In genomic region chr20:33237989-33238388, GRCh38 we compare ENCODE assay signal across 38 cellular contexts. TPM values are rescaled to one million over a fixed set of nuclear protein-coding genes. Genes with fewer than 3 reads are reported as not detected.
"Had no signal": no experiment of that assay in that cellular context is flagged by ENCODE, and none has a peak within 500 bp of the region (broad histone marks: within the 10 kb centered on the region; RNA-seq: fewer than 3 reads in every experiment).

No MANE protein-coding gene starts in this region.

- H3K4me1 Mint-ChIP-seq: naive B cell; nephron progenitor cell; neural crest cell; stimulated activated effector memory CD8-positive, alpha-beta T cell treated with anti-CD3 and anti-CD28 coated beads, Interleukin-12 subunit alpha, Interleukin-12 subunit beta, amount 100 ng/mL, for 72 hours; stimulated activated naive B cell treated with anti-CD40 and anti-IgM and Interleukin-4, amounts not matched to agents 10 μg/mL and 1 μg/mL and 100 μg/mL, for 72 hours had no signal

- H3K27ac ChIP-seq: neutrophil, pancreas, psoas muscle, skin epidermis, spleen, stomach, thoracic aorta, thyroid gland, tibial nerve, upper lobe of left lung, vagina had no signal

- H3K27me3 ChIP-seq: neutrophil, pancreas, thyroid gland, upper lobe of left lung, vagina had no signal

- DNase-seq: naive B cell; naive thymus-derived CD8-positive, alpha-beta T cell; nephron progenitor cell; nucleus accumbens; pancreas; psoas muscle; right cardiac atrium; spleen; stimulated activated CD4-positive, alpha-beta T cell treated with anti-CD3 and anti-CD28 coated beads, Interleukin-12 subunit alpha, Interleukin-12 subunit beta, amount 100 ng/mL, for 4 hours; stimulated activated CD4-positive, alpha-beta T cell treated with anti-CD3 and anti-CD28 coated beads, Interleukin-2, amount 100 ng/mL, for 24 hours; stimulated activated CD4-positive, alpha-beta T cell treated with anti-CD3 and anti-CD28 coated beads, Interleukin-2, amount 100 ng/mL, for 48 hours; stimulated activated CD4-positive, alpha-beta T cell treated with anti-CD3 and anti-CD28 coated beads, Interleukin-4, amount 100 ng/mL, for 24 hours; stimulated activated naive B cell treated with anti-CD40 and anti-IgM and Interleukin-4, amounts not matched to agents 10 μg/mL and 1 μg/mL and 100 μg/mL, for 72 hours; stimulated activated naive CD4-positive, alpha-beta T cell treated with Interleukin-2 at 50 U/mL for 16 hours; stomach; thyroid gland; trophoblast cell; upper lobe of left lung had no signal

- H3K36me3 ChIP-seq: neutrophil, pancreas, spleen, stomach, thoracic aorta, thyroid gland, tibial nerve, upper lobe of left lung, vagina had no signal

- H3K27ac Mint-ChIP-seq: naive thymus-derived CD8-positive, alpha-beta T cell; natural killer cell treated with Interleukin-12 subunit alpha and Interleukin-12 subunit beta and Interleukin-15 and Interleukin-18, amount 100 ng/mL, for 72 hours; nephron progenitor cell; progenitor cell of endocrine pancreas; stimulated activated effector memory CD8-positive, alpha-beta T cell treated with anti-CD3 and anti-CD28 coated beads, Interleukin-12 subunit alpha, Interleukin-12 subunit beta, amount 100 ng/mL, for 72 hours; stimulated activated naive B cell treated with anti-CD40 and anti-IgM and Interleukin-4, amounts not matched to agents 10 μg/mL and 1 μg/mL and 100 μg/mL, for 72 hours; stimulated activated naive CD8-positive, alpha-beta T cell treated with anti-CD3 and anti-CD28 coated beads, Interleukin-15, Interleukin-2, amounts not matched to agents 100 ng/mL and 50 ng/mL, for 24 hours had no signal

- H3K36me3 Mint-ChIP-seq: naive B cell; naive thymus-derived CD8-positive, alpha-beta T cell; natural killer cell treated with Interleukin-12 subunit alpha and Interleukin-12 subunit beta and Interleukin-15 and Interleukin-18, amount 100 ng/mL, for 72 hours; stimulated activated effector memory CD8-positive, alpha-beta T cell treated with anti-CD3 and anti-CD28 coated beads, Interleukin-12 subunit alpha, Interleukin-12 subunit beta, amount 100 ng/mL, for 72 hours; stimulated activated naive B cell treated with anti-CD40 and anti-IgM and Interleukin-4, amounts not matched to agents 10 μg/mL and 1 μg/mL and 100 μg/mL, for 72 hours had no signal

- H3K4me2 ChIP-seq: smooth muscle cell had no signal

- H3K9me3 Mint-ChIP-seq: naive B cell; naive thymus-derived CD8-positive, alpha-beta T cell; natural killer cell treated with Interleukin-12 subunit alpha and Interleukin-12 subunit beta and Interleukin-15 and Interleukin-18, amount 100 ng/mL, for 72 hours; nephron progenitor cell; neural crest cell; stimulated activated effector memory CD8-positive, alpha-beta T cell treated with anti-CD3 and anti-CD28 coated beads, Interleukin-12 subunit alpha, Interleukin-12 subunit beta, amount 100 ng/mL, for 72 hours; stimulated activated naive B cell treated with anti-CD40 and anti-IgM and Interleukin-4, amounts not matched to agents 10 μg/mL and 1 μg/mL and 100 μg/mL, for 72 hours; stimulated activated naive CD8-positive, alpha-beta T cell treated with anti-CD3 and anti-CD28 coated beads, Interleukin-15, Interleukin-2, amounts not matched to agents 100 ng/mL and 50 ng/mL, for 24 hours had no signal

- FAIRE-seq: pancreas, urothelium cell line had no signal

- H3K9me3 ChIP-seq: neutrophil, pancreas, psoas muscle, spleen, stomach, thoracic aorta, thyroid gland, tibial nerve, upper lobe of left lung, vagina had no signal

- H3K4me3 Mint-ChIP-seq: naive B cell; naive thymus-derived CD8-positive, alpha-beta T cell; natural killer cell treated with Interleukin-12 subunit alpha and Interleukin-12 subunit beta and Interleukin-15 and Interleukin-18, amount 100 ng/mL, for 72 hours; nephron progenitor cell; neural crest cell; stimulated activated effector memory CD8-positive, alpha-beta T cell treated with anti-CD3 and anti-CD28 coated beads, Interleukin-12 subunit alpha, Interleukin-12 subunit beta, amount 100 ng/mL, for 72 hours; stimulated activated naive B cell treated with anti-CD40 and anti-IgM and Interleukin-4, amounts not matched to agents 10 μg/mL and 1 μg/mL and 100 μg/mL, for 72 hours; stimulated activated naive CD8-positive, alpha-beta T cell treated with anti-CD3 and anti-CD28 coated beads, Interleukin-15, Interleukin-2, amounts not matched to agents 100 ng/mL and 50 ng/mL, for 24 hours had no signal

- H3K4me3 ChIP-seq: pancreas, psoas muscle, skin epidermis, smooth muscle cell, spleen, stomach, thoracic aorta, thyroid gland, tibial nerve, upper lobe of left lung, vagina had no signal

- H3K4me1 ChIP-seq: pancreas, psoas muscle, spleen, stomach, tibial nerve, vagina had no signal

- ATAC-seq: naive thymus-derived CD8-positive, alpha-beta T cell; natural killer cell treated with Interleukin-12 subunit alpha and Interleukin-12 subunit beta and Interleukin-15 and Interleukin-18, amount 100 ng/mL, for 72 hours; pancreas; psoas muscle; right cardiac atrium; sciatic nerve; stimulated activated effector memory CD8-positive, alpha-beta T cell treated with anti-CD3 and anti-CD28 coated beads, Interleukin-12 subunit alpha, Interleukin-12 subunit beta, amount 100 ng/mL, for 72 hours; stimulated activated naive B cell treated with anti-CD40 and anti-IgM and Interleukin-4, amounts not matched to agents 10 μg/mL and 1 μg/mL and 100 μg/mL, for 72 hours had no signal

RNA-seq across cellular contexts. Expression of gene BPIFA1, which starts 2.2 kb away (rescaled TPM):
- total RNA-seq: myocyte; naive thymus-derived CD8-positive, alpha-beta T cell; natural killer cell treated with Interleukin-12 subunit alpha and Interleukin-12 subunit beta and Interleukin-15 and Interleukin-18, amount 100 ng/mL, for 72 hours; neural crest cell; omental fat pad; osteocyte; pancreas; progenitor cell of endocrine pancreas; psoas muscle; renal cortical epithelial cell; right cardiac atrium; sciatic nerve; smooth muscle cell; spleen; subcutaneous adipose tissue; temporal lobe; thoracic aorta; thyroid gland; tibial nerve; ureter; vagina had no signal
- polyA plus RNA-seq: naive thymus-derived CD8-positive, alpha-beta T cell; pancreas; psoas muscle; right cardiac atrium; smooth muscle cell; spleen; stomach had no signal

RNA-seq across cellular contexts. Expression of gene BPIFA3, which starts 20.8 kb away (rescaled TPM):
- total RNA-seq: myocyte; naive thymus-derived CD8-positive, alpha-beta T cell; natural killer cell treated with Interleukin-12 subunit alpha and Interleukin-12 subunit beta and Interleukin-15 and Interleukin-18, amount 100 ng/mL, for 72 hours; neural crest cell; omental fat pad; osteocyte; pancreas; progenitor cell of endocrine pancreas; psoas muscle; renal cortical epithelial cell; right cardiac atrium; sciatic nerve; smooth muscle cell; spleen; stomach; subcutaneous adipose tissue; temporal lobe; thoracic aorta; thyroid gland; tibial nerve; upper lobe of left lung; ureter; vagina had no signal
- polyA plus RNA-seq: naive thymus-derived CD8-positive, alpha-beta T cell; pancreas; psoas muscle; right cardiac atrium; smooth muscle cell; spleen; stomach had no signal

RNA-seq across cellular contexts. Expression of gene BPIFB1, which starts 45.0 kb away (rescaled TPM):
- total RNA-seq: myocyte; naive thymus-derived CD8-positive, alpha-beta T cell; natural killer cell treated with Interleukin-12 subunit alpha and Interleukin-12 subunit beta and Interleukin-15 and Interleukin-18, amount 100 ng/mL, for 72 hours; neural crest cell; omental fat pad; osteocyte; progenitor cell of endocrine pancreas; psoas muscle; renal cortical epithelial cell; right cardiac atrium; smooth muscle cell; spleen; subcutaneous adipose tissue; temporal lobe; thoracic aorta; thyroid gland; tibial nerve; vagina had no signal
- polyA plus RNA-seq: naive thymus-derived CD8-positive, alpha-beta T cell; right cardiac atrium; smooth muscle cell had no signal
